Comparison of ENCODE assay signal across 18 cellular contexts in genomic region chr1:207919523-207920210, GRCh38. TPM values are rescaled to one million over a fixed set of nuclear protein-coding genes. Genes with fewer than 3 reads are reported as not detected.
DNase-seq lines count a peak whose midpoint lies in the region; ATAC-seq, FAIRE-seq and TF ChIP-seq lines count a peak whose summit lies in the region.
"Had no signal": no experiment of that assay in that cellular context is flagged by ENCODE, and none has a peak within 500 bp of the region (broad histone marks: within the 10 kb centered on the region; RNA-seq: fewer than 3 reads in every experiment).

No MANE protein-coding gene starts in this region.

- H3K27ac Mint-ChIP-seq in natural killer cell = no peak overlapping the region
- H3K27ac Mint-ChIP-seq in CD4-positive, alpha-beta T cell = no peak overlapping the region
- H3K27ac Mint-ChIP-seq: activated T-helper 2 cell treated with anti-CD3 and anti-CD28 coated beads, Interferon-gamma antibody, Interleukin-2, Interleukin-4, amounts not matched to agents 10 μg/mL and 5 μg/mL and 100 μg/mL, durations not matched to agents 14 hours and 24 hours and 36 hours; nephron progenitor cell; T-helper 1 cell treated with Interleukin-12 subunit alpha and Interleukin-12 subunit beta and Interleukin-4 antibody, amounts not matched to agents 30 μg/mL and 1 μg/mL, for 36 hours had no signal

- no peak for TF ChIP-seq RAD21 in H1 (IDR thresholded peaks at IDR 0.05 in 1 of 2, conservative IDR thresholded peaks at IDR 0.05 in 1 of 2; ENCODE audit: low read depth in 2 of 2, low read length in 2 of 2)

- H3K18ac ChIP-seq in H1 (ENCODE audit: extremely low read depth, low read length) = no peak overlapping the region

- no peak overlapping the region for H3K23ac ChIP-seq in H1 (ENCODE audit: insufficient read length)

- POLR2A ChIA-PET in H1 (lab: Charles Lee; ENCODE audit: partially characterized antibody) = no interaction called here
- POLR2A ChIA-PET in CD4-positive, alpha-beta T cell (lab: Charles Lee) = no interaction called here

- H2BK5ac ChIP-seq in H1 (ENCODE audit: low read depth, low read length) = no peak overlapping the region

- H2BK20ac ChIP-seq in H1 (ENCODE audit: low read length) = no peak overlapping the region

- 0 out of 2 replicates have a peak overlapping the region, but pooled peaks have one; percentile 61 for H2BK15ac ChIP-seq in H1 (ENCODE audit: low read length)

- H3K23me2 ChIP-seq in H1 (ENCODE audit: low read depth, low read length) = no peaks in the 10 kb centered on the region

- H3K27ac ChIP-seq in H1 (ENCODE audit: low read depth, low read length) = no peak overlapping the region
- peak overlapping the region; percentile 11 to 23 for H3K27ac ChIP-seq in kidney (ENCODE audit: low read depth in 2 of 2, low read length in 2 of 2)
- peak overlapping the region; percentile 7 to 51 (median 20) for H3K27ac ChIP-seq in transverse colon
- H3K27ac ChIP-seq in CD4-positive, alpha-beta T cell (ENCODE audit: low read depth, low read length) = no peak overlapping the region
- H3K27ac ChIP-seq: PC-9 had no signal

- TF ChIP-seq POLR2A in H1 (IDR thresholded peaks at IDR 0.05; ENCODE audit: control extremely low read depth in 1 of 2, low read depth in 2 of 2, low read length in 2 of 2) (no peak), transverse colon (IDR thresholded peaks at IDR 0.05) (no peak)

- TF ChIP-seq EP300 in H1 (IDR thresholded peaks at IDR 0.05; ENCODE audit: borderline replicate concordance in 1 of 2, low read depth in 2 of 2, low read length in 2 of 2) = no peak
- TF ChIP-seq EP300 in transverse colon (IDR thresholded peaks at IDR 0.05; ENCODE audit: low read depth) = no peak

- no peak overlapping the region for H4K8ac ChIP-seq in H1 (ENCODE audit: extremely low read depth, insufficient read depth, low read length)

- no peak for FAIRE-seq in H1 (lab: Jason Lieb, UNC)
- no peak for FAIRE-seq in kidney (lab: Jason Lieb, UNC)
- FAIRE-seq: astrocyte, HTR-8/SVneo had no signal

- no peaks in the 10 kb centered on the region for H4K20me1 ChIP-seq in H1 (replicated peaks in 1 of 2; ENCODE audit: control insufficient read depth in 1 of 2, insufficient read depth in 2 of 2, low read length in 2 of 2)

- in situ Hi-C loops in transverse colon (cut with MboI; ENCODE audit: low pct_ligation_motif_present in 1 of 4, low pct_unique_long_range_greater_than_20kb in 1 of 4, low sequenced_read_pairs in 3 of 4) = no loop called here

- intact Hi-C loops in kidney (cut with DNase I) (no loop called here), transverse colon (cut with DNase I; ENCODE audit: low total_unique reads) (no loop called here), natural killer cell (cut with micrococcal nuclease) (no loop called here)
- intact Hi-C loops in CD4-positive, alpha-beta T cell (cut with DNase I, micrococcal nuclease) = no loop called here

- H3K4me1 Mint-ChIP-seq in natural killer cell = no peaks in the 10 kb centered on the region
- H3K4me1 Mint-ChIP-seq in CD4-positive, alpha-beta T cell (ENCODE audit: low read depth) = no peaks in the 10 kb centered on the region

- H3K4ac ChIP-seq in H1 (replicated peaks; ENCODE audit: insufficient read length, low read depth, low read length) = no peak overlapping the region

- no peak overlapping the region for H3K14ac ChIP-seq in H1 (ENCODE audit: insufficient read length)

- no peak overlapping the region for H2BK12ac ChIP-seq in H1 (ENCODE audit: low read depth, low read length)

- TF ChIP-seq CTCF in H1 (IDR thresholded peaks at IDR 0.05; ENCODE audit: control extremely low read depth in 1 of 3, insufficient read depth in 1 of 3, low read depth in 1 of 3, low read length in 3 of 3) (no peak), kidney (IDR thresholded peaks at IDR 0.05; ENCODE audit: borderline replicate concordance, extremely low read depth, insufficient read depth) (no peak), transverse colon (IDR thresholded peaks at IDR 0.05) (no peak), natural killer cell (IDR thresholded peaks at IDR 0.05) (no peak)
- TF ChIP-seq CTCF in CD4-positive, alpha-beta T cell (IDR thresholded peaks at IDR 0.05) = no peak

- no peak overlapping the region for H4K5ac ChIP-seq in H1 (ENCODE audit: insufficient read length, low read depth, low read length)

- H3K9me3 Mint-ChIP-seq in natural killer cell = no peaks in the 10 kb centered on the region
- no peaks in the 10 kb centered on the region for H3K9me3 Mint-ChIP-seq in CD4-positive, alpha-beta T cell
- H3K9me3 Mint-ChIP-seq: activated T-helper 2 cell treated with anti-CD3 and anti-CD28 coated beads, Interferon-gamma antibody, Interleukin-2, Interleukin-4, amounts not matched to agents 10 μg/mL and 5 μg/mL and 100 μg/mL, durations not matched to agents 14 hours and 24 hours and 36 hours; nephron progenitor cell; T-helper 1 cell treated with Interleukin-12 subunit alpha and Interleukin-12 subunit beta and Interleukin-4 antibody, amounts not matched to agents 30 μg/mL and 1 μg/mL, for 36 hours had no signal

- H3K36me3 ChIP-seq in H1 (ENCODE audit: control insufficient read depth in 2 of 4, insufficient read depth in 4 of 4, low read length in 3 of 4) (no peaks in the 10 kb centered on the region), kidney (ENCODE audit: control insufficient read depth in 1 of 2, insufficient read depth in 2 of 2, low read length in 2 of 2) (no peaks in the 10 kb centered on the region), transverse colon (no peaks in the 10 kb centered on the region)

- H3K27me3 Mint-ChIP-seq in natural killer cell (ENCODE audit: low read depth in 2 of 2) = peaks cover 11 to 56% of the 10 kb centered on the region in 2 donors
- H3K27me3 Mint-ChIP-seq in CD4-positive, alpha-beta T cell = peaks cover 37% of the 10 kb centered on the region

- H3K4me3 ChIP-seq in H1 (ENCODE audit: extremely low read depth in 1 of 4, insufficient read depth in 2 of 4, low read depth in 3 of 4, low read length in 4 of 4) = no peak overlapping the region
- no peak overlapping the region for H3K4me3 ChIP-seq in kidney (ENCODE audit: low read length in 2 of 2)
- no peak overlapping the region for H3K4me3 ChIP-seq in transverse colon
- H3K4me3 ChIP-seq: dorsolateral prefrontal cortex, PC-9 had no signal

- no peak overlapping the region for H3K56ac ChIP-seq in H1 (replicated peaks; ENCODE audit: insufficient read length, low read depth, low read length)

- no peak overlapping the region for H3K9ac ChIP-seq in H1 (replicated peaks in 1 of 4; ENCODE audit: extremely low read depth in 1 of 4, low read depth in 3 of 4, low read length in 3 of 4)
- H3K9ac ChIP-seq in kidney (ENCODE audit: low read length in 2 of 2) = no peak overlapping the region

- no peaks in the 10 kb centered on the region for H3K79me1 ChIP-seq in H1 (ENCODE audit: low read depth, low read length)

- CTCF ChIA-PET in H1 (lab: Charles Lee; ENCODE audit: partially characterized antibody) = interaction anchor here (1.3 to 4.2 kb wide), 5 partner anchors 14 to 62 kb away, joined by 3 to 21 read pairs (median 4); no protein-coding TSS in a partner anchor
- CTCF ChIA-PET in CD4-positive, alpha-beta T cell (lab: Charles Lee) = no interaction called here

- H3K9me3 ChIP-seq in H1 (ENCODE audit: insufficient read depth in 2 of 2, low read depth in 1 of 2, low read length in 1 of 2) (no peaks in the 10 kb centered on the region), kidney (ENCODE audit: control insufficient read depth in 1 of 2, low read length in 2 of 2) (no peaks in the 10 kb centered on the region), transverse colon (no peaks in the 10 kb centered on the region)
- no peaks in the 10 kb centered on the region for H3K9me3 ChIP-seq in CD4-positive, alpha-beta T cell (ENCODE audit: control insufficient read depth, low read length)

- no peaks in the 10 kb centered on the region for H3K27me3 ChIP-seq in H1 (replicated peaks in 1 of 4; ENCODE audit: control insufficient read depth in 3 of 4, extremely low read depth in 1 of 4, insufficient read depth in 3 of 4, low read length in 3 of 4)
- peaks cover 4% of the 10 kb centered on the region for H3K27me3 ChIP-seq in transverse colon
- H3K27me3 ChIP-seq in CD4-positive, alpha-beta T cell (ENCODE audit: control insufficient read depth, insufficient read depth, low read length) = peaks cover 6% of the 10 kb centered on the region

- no peak overlapping the region for H2AFZ ChIP-seq in H1 (ENCODE audit: low read length)
- H2AFZ ChIP-seq: PC-9 had no signal

- no peaks in the 10 kb centered on the region for H3K36me3 Mint-ChIP-seq in natural killer cell
- no peaks in the 10 kb centered on the region for H3K36me3 Mint-ChIP-seq in CD4-positive, alpha-beta T cell (ENCODE audit: low read depth)

- no peak for ATAC-seq in natural killer cell
- ATAC-seq in CD4-positive, alpha-beta T cell (ENCODE audit: poor library complexity) = no peak
- ATAC-seq: left lobe of liver had no signal

- H3K4me3 Mint-ChIP-seq in natural killer cell = no peak overlapping the region
- no peak overlapping the region for H3K4me3 Mint-ChIP-seq in CD4-positive, alpha-beta T cell
- H3K4me3 Mint-ChIP-seq: nephron progenitor cell; T-helper 1 cell treated with Interleukin-12 subunit alpha and Interleukin-12 subunit beta and Interleukin-4 antibody, amounts not matched to agents 30 μg/mL and 1 μg/mL, for 36 hours had no signal

- H4K91ac ChIP-seq in H1 (replicated peaks; ENCODE audit: insufficient read length, low read length) = no peak overlapping the region

- H3K4me2 ChIP-seq in H1 (ENCODE audit: insufficient read depth in 1 of 2, low read depth in 2 of 2, low read length in 2 of 2) = no peak overlapping the region
- H3K4me2 ChIP-seq: PC-9 had no signal

- no peak overlapping the region for H2AK5ac ChIP-seq in H1 (ENCODE audit: low read depth, low read length)

- H3K4me1 ChIP-seq in H1 (replicated peaks in 1 of 4; ENCODE audit: control insufficient read depth in 3 of 4, insufficient read depth in 4 of 4, low read length in 3 of 4) (no peaks in the 10 kb centered on the region; a peak in 2 of 7 replicates), kidney (ENCODE audit: control insufficient read depth in 1 of 2, insufficient read depth in 1 of 2, low read depth in 1 of 2, low read length in 2 of 2) (peaks cover 11 to 18% of the 10 kb centered on the region in 2 donors), transverse colon (peaks cover 0 to 7% (median 0%) of the 10 kb centered on the region in 4 donors)

- no peaks in the 10 kb centered on the region for H3K79me2 ChIP-seq in H1 (ENCODE audit: control insufficient read depth in 1 of 2, insufficient read depth in 2 of 2, low read length in 2 of 2)

- DNase-seq in NCI-H2171 treated with DMSO at 0.1 percent for 48 hours (lab: John Stamatoyannopoulos, UW) = peak; percentile 49
- no peak for DNase-seq in NCI-H2171 (lab: John Stamatoyannopoulos, UW)
- no peak for DNase-seq in H1 (ENCODE audit: low read depth in 1 of 2, low spot score in 2 of 2)
- DNase-seq in kidney = no peak
- DNase-seq in transverse colon = no peak
- DNase-seq in dermis blood vessel endothelial cell = no peak
- DNase-seq in natural killer cell = no peak
- no peak for DNase-seq in CD4-positive, alpha-beta T cell
- DNase-seq: activated CD4-positive, alpha-beta T cell treated with anti-CD3 and anti-CD28 coated beads, Interleukin-2, amount 50 U/mL, for 4 hours; MM.1S; nephron progenitor cell; PC-9 had no signal

- H2BK120ac ChIP-seq in H1 (replicated peaks; ENCODE audit: low read depth, low read length) = no peak overlapping the region

- 63% methylated on average over 2 of the region's 2 CpGs; no CpG with 5 or more reads in 1 of the 2 experiments for WGBS in H1 (ENCODE audit: extremely low coverage in 1 of 2, insufficient coverage in 1 of 2, insufficient read length in 1 of 2, insufficient replicate concordance in 2 of 2, low coverage in 1 of 2, low lambda C conversion rate in 2 of 2, missing lambda C conversion rate in 1 of 2), 2 experiments
- 66 to 73% methylated on average over 2 of the region's 2 CpGs for WGBS in transverse colon (ENCODE audit: low coverage in 1 of 2), 2 donors

RNA-seq across cellular contexts. Expression of gene CD34, which starts 8.7 kb away (rescaled TPM):
- total RNA-seq in H1 (2021; fragmentation: NEBNext Ultra II Directional; extraction: Animal tissue kit (Norgen Biotek cat#: 25700)) = 0.39 and 0.46 TPM in 2 replicates
- polyA plus RNA-seq in H1 (2011; rRNA removed) = 0.50 and 0.54 TPM in 2 replicates
- 0.47 TPM for polyA plus RNA-seq in H1 (2011; cell fraction: cytosol; rRNA removed)
- polyA plus RNA-seq in H1 (2011; cell fraction: nucleus; rRNA removed) = 0.46 TPM
- polyA plus RNA-seq in H1 (2012, experiment 1 of 2) = 0.24 to 0.45 TPM (median 0.36 TPM) in 4 replicates
- polyA plus RNA-seq in H1 (2012, experiment 2 of 2) = 0.35 TPM
- polyA plus RNA-seq in H1 (2013, experiment 1 of 2) = 0.30 TPM
- 0.26 TPM for polyA plus RNA-seq in H1 (2013, experiment 2 of 2)
- polyA minus RNA-seq in H1 (2011; rRNA and poly(A)+ RNA removed) = 0.44 and 0.61 TPM in 2 replicates
- not detected for polyA minus RNA-seq in H1 (2011; cell fraction: cytosol; rRNA and poly(A)+ RNA removed)
- 0.50 TPM for polyA minus RNA-seq in H1 (2011; cell fraction: nucleus; rRNA and poly(A)+ RNA removed)
- 50.9 TPM for total RNA-seq in kidney
- 69.4 TPM for polyA plus RNA-seq in kidney (ENCODE audit: insufficient read depth, low read depth, low replicate concordance)
- total RNA-seq in transverse colon = 10 to 100 TPM in 2 of 4 donors, 1 to 10 TPM in 2; 7.5 to 85.2 (median 9.7) TPM
- 62.4 and 126 TPM in 2 replicates for total RNA-seq in dermis blood vessel endothelial cell
- under 1 TPM in 2 of 3 donors, not detected in 1; 0.14 to 0.30 TPM for total RNA-seq in natural killer cell
- not detected for total RNA-seq in CD4-positive, alpha-beta T cell
- total RNA-seq: activated T-helper 2 cell treated with anti-CD3 and anti-CD28 coated beads, Interferon-gamma antibody, Interleukin-2, Interleukin-4, amounts not matched to agents 10 μg/mL and 5 μg/mL and 100 μg/mL, durations not matched to agents 14 hours and 24 hours and 36 hours; PC-9 had no signal

Comparison
In these comparisons a context has a peak if more than half of its experiments do, and no peak if none do; other contexts are left out.
1. H3K27ac ChIP-seq: peak in kidney (2 of 2) and transverse colon (4 of 4); none in H1 (single experiment) and CD4-positive, alpha-beta T cell (single experiment).